13 cellular contexts compared by ENCODE assay signal in genomic region chr10:110275140-110275729, GRCh38. TPM values are rescaled to one million over a fixed set of nuclear protein-coding genes. Genes with fewer than 3 reads are reported as not detected.
A peak's percentile ranks its signal among the peaks of the same experiment; 100 is the strongest.
DNase-seq lines count a peak whose midpoint lies in the region; ATAC-seq and FAIRE-seq lines count a peak whose summit lies in the region.
"Had no signal": no experiment of that assay in that cellular context is flagged by ENCODE, and none has a peak within 500 bp of the region (broad histone marks: within the 10 kb centered on the region; RNA-seq: fewer than 3 reads in every experiment).

No MANE protein-coding gene starts in this region.

- peak; percentile 66 for FAIRE-seq in GM19239 (lab: Jason Lieb, UNC)
- no peak for FAIRE-seq in frontal cortex (lab: Jason Lieb, UNC)
- FAIRE-seq: keratinocyte had no signal

- peak overlapping the region; percentile 92 for H3K27ac ChIP-seq in temporal lobe (ENCODE audit: low read depth, low read length)

- DNase-seq in GM19239 (ENCODE audit: insufficient read length, low spot score): no peak
- peak; percentile 76 for DNase-seq in NCI-H82 treated with DMSO at 0.1 percent for 48 hours (lab: John Stamatoyannopoulos, UW; ENCODE audit: unreplicated experiment)
- DNase-seq in cerebellum (ENCODE audit: low spot score): peak; percentile 74
- no peak for DNase-seq in frontal cortex (ENCODE audit: low spot score in 2 of 2)
- DNase-seq in A172 (ENCODE audit: low spot score): no peak
- DNase-seq: activated CD4-positive, CD25-positive, alpha-beta regulatory T cell; body of pancreas; foreskin fibroblast; PC-3; posterior cingulate gyrus had no signal

- no peak for ATAC-seq in HG02938 (IDR thresholded peaks at IDR 0.05; ENCODE audit: unreplicated experiment)
- ATAC-seq: body of pancreas, PC-3 had no signal

RNA-seq across cellular contexts. Expression of gene SMNDC1, which starts 29.5 kb away (rescaled TPM):
- 14.0 TPM for total RNA-seq in cerebellum
- 12.8 TPM for total RNA-seq in temporal lobe
- total RNA-seq in frontal cortex: 10.6 TPM
- 10.4 and 14.3 TPM in 2 replicates for total RNA-seq in A172 (2014; rRNA removed; shearing (Covaris generic))

Comparison
In these comparisons a context has a peak if more than half of its experiments do, and no peak if none do; other contexts are left out.
1. DNase-seq: peak in NCI-H82 treated with DMSO at 0.1 percent for 48 hours (single experiment) and cerebellum (single experiment); none in GM19239 (single experiment), frontal cortex (0 of 2) and A172 (single experiment).